In the genomic region with DNA sequence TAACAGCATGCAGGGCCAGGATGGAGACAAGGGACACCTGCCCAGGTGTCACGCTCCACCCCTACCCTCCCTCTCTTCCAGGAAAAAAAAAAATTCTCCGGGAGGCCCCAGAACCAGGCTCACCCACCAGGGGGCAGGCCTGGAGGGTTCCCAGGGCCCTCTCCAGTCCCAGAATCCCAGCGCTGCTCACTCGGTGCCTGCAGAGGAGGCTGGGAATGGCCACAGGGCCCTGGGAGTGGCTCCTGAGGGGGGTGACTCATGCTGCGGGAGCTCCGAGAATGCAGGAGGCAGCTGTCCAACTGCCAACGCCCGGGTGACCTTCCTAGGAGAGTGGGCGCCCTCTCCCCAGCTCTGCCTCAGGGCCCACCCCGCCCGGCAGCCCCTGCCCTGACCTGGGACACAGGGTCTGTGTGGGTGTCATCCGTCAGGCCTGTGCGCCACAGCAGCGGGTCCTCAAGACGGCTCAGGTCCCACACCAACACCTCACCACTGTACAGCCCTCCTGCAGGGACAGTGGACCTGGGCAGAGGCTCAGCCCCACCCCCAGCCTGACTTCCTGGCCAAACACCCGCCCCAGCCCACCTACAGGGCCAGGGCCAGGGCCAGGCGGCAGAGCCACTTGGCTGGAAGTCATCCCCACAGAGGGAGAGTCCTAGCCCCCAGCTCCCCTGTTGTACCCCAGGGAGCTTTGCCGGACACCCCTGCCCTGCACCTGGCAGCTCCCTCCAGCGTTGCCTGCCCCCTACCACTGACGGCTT, we compare ENCODE assay signal across 8 cellular contexts. TPM values are rescaled to one million over a fixed set of nuclear protein-coding genes. Genes with fewer than 3 reads are reported as not detected.
DNase-seq lines count a peak whose midpoint lies in the region; ATAC-seq and TF ChIP-seq lines count a peak whose summit lies in the region.

No MANE protein-coding gene starts in this region.

- H3K9me3 ChIP-seq in left ventricle myocardium inferior (replicated peaks): no peaks in the 10 kb centered on the region

- no peak overlapping the region for H3K4me3 ChIP-seq in LNCaP clone FGC (ENCODE audit: low read depth, low read length)
- H3K4me3 ChIP-seq in left ventricle myocardium inferior: peak overlapping the region; percentile 65

- DNase-seq in DMS153 (lab: John Stamatoyannopoulos, UW) (peak; percentile 87), LNCaP clone FGC (ENCODE audit: low read depth) (peak; percentile 50), left ventricle myocardium inferior (peak; percentile 88), sciatic nerve (ENCODE audit: low spot score) (peak; percentile 87), putamen (ENCODE audit: low spot score) (no peak), pons (ENCODE audit: low spot score) (no peak)
- no peak for DNase-seq in activated CD8-positive, alpha-beta T cell treated with anti-CD3 and anti-CD28 coated beads, Interleukin-2, amount 10 ng/mL, durations not matched to agents 7 days and 5 days

- H3K27ac Mint-ChIP-seq in activated CD8-positive, alpha-beta T cell treated with anti-CD3 and anti-CD28 coated beads, Interleukin-2, amount 10 ng/mL, durations not matched to agents 7 days and 5 days: no peak overlapping the region

- no peaks in the 10 kb centered on the region for H3K27me3 Mint-ChIP-seq in activated CD8-positive, alpha-beta T cell treated with anti-CD3 and anti-CD28 coated beads, Interleukin-2, amount 10 ng/mL, durations not matched to agents 7 days and 5 days (ENCODE audit: low read depth)

- intact Hi-C loops in left ventricle myocardium inferior (cut with micrococcal nuclease) (no loop called here), sciatic nerve (cut with DNase I) (no loop called here)

- no peaks in the 10 kb centered on the region for H3K9me3 Mint-ChIP-seq in activated CD8-positive, alpha-beta T cell treated with anti-CD3 and anti-CD28 coated beads, Interleukin-2, amount 10 ng/mL, durations not matched to agents 7 days and 5 days (ENCODE audit: insufficient read depth)

- H3K36me3 ChIP-seq in left ventricle myocardium inferior: peaks cover 52% of the 10 kb centered on the region

- peaks cover 35% of the 10 kb centered on the region for H3K4me1 ChIP-seq in left ventricle myocardium inferior

- H3K27me3 ChIP-seq in left ventricle myocardium inferior (ENCODE audit: low read depth): no peaks in the 10 kb centered on the region

- no peak overlapping the region for H3K4me3 Mint-ChIP-seq in activated CD8-positive, alpha-beta T cell treated with anti-CD3 and anti-CD28 coated beads, Interleukin-2, amount 10 ng/mL, durations not matched to agents 7 days and 5 days

- POLR2A ChIA-PET in activated CD8-positive, alpha-beta T cell treated with anti-CD3 and anti-CD28 coated beads, Interleukin-2, amount 10 ng/mL, durations not matched to agents 7 days and 5 days (lab: Charles Lee): interaction anchor here (0.6 kb wide), 2 partner anchors 293 to 1046 kb away, joined by 3 read pairs; no protein-coding TSS in a partner anchor

- H3K36me3 Mint-ChIP-seq in activated CD8-positive, alpha-beta T cell treated with anti-CD3 and anti-CD28 coated beads, Interleukin-2, amount 10 ng/mL, durations not matched to agents 7 days and 5 days (ENCODE audit: low read depth): peaks cover 34% of the 10 kb centered on the region

- CTCF ChIA-PET in activated CD8-positive, alpha-beta T cell treated with anti-CD3 and anti-CD28 coated beads, Interleukin-2, amount 10 ng/mL, durations not matched to agents 7 days and 5 days (lab: Charles Lee): no interaction called here

- ATAC-seq in activated CD8-positive, alpha-beta T cell treated with anti-CD3 and anti-CD28 coated beads, Interleukin-2, amount 10 ng/mL, durations not matched to agents 7 days and 5 days: peak; percentile 11
- peak; percentile 91 for ATAC-seq in sciatic nerve
- ATAC-seq in GM21723 (IDR thresholded peaks at IDR 0.05; ENCODE audit: unreplicated experiment): no peak

- H3K27ac ChIP-seq in left ventricle myocardium inferior (replicated peaks): peak overlapping the region; percentile 95

- H3K4me1 Mint-ChIP-seq in activated CD8-positive, alpha-beta T cell treated with anti-CD3 and anti-CD28 coated beads, Interleukin-2, amount 10 ng/mL, durations not matched to agents 7 days and 5 days (ENCODE audit: low read depth): peaks cover 2% of the 10 kb centered on the region

- TF ChIP-seq CTCF in LNCaP clone FGC (IDR thresholded peaks at IDR 0.05; ENCODE audit: control insufficient read depth, extremely low read depth, insufficient read depth) (peak; percentile 54), left ventricle myocardium inferior (IDR thresholded peaks at IDR 0.05; ENCODE audit: borderline replicate concordance) (peak; percentile 82)

RNA-seq across cellular contexts. Expression of a gene that starts 21.2 kb away (rescaled TPM):
- 10 to 100 TPM; 68.9 to 76.3 TPM for total RNA-seq in activated CD8-positive, alpha-beta T cell treated with anti-CD3 and anti-CD28 coated beads, Interleukin-2, amount 10 ng/mL, durations not matched to agents 7 days and 5 days
- total RNA-seq in left ventricle myocardium inferior (32.7 TPM), sciatic nerve (28.4 TPM)

RNA-seq across cellular contexts. Expression of a gene that starts 53.6 kb away (rescaled TPM):
- 100 to 1,000 TPM; 574 to 607 TPM for total RNA-seq in activated CD8-positive, alpha-beta T cell treated with anti-CD3 and anti-CD28 coated beads, Interleukin-2, amount 10 ng/mL, durations not matched to agents 7 days and 5 days
- total RNA-seq in left ventricle myocardium inferior (168 TPM), sciatic nerve (222 TPM)

Comparison
In these comparisons a context has a peak if more than half of its experiments do, and no peak if none do; other contexts are left out.
1. DNase-seq: peak in DMS153 (single experiment), LNCaP clone FGC (single experiment), left ventricle myocardium inferior (single experiment) and sciatic nerve (single experiment); none in activated CD8-positive, alpha-beta T cell treated with anti-CD3 and anti-CD28 coated beads, Interleukin-2, amount 10 ng/mL, durations not matched to agents 7 days and 5 days (single experiment), putamen (single experiment) and pons (single experiment).